39 cellular contexts compared by ENCODE assay signal in genomic region chr14:97248973-97249372, GRCh38.
"Had no signal": no experiment of that assay in that cellular context is flagged by ENCODE, and none has a peak within 500 bp of the region (broad histone marks: within the 10 kb centered on the region; RNA-seq: fewer than 3 reads in every experiment).

No MANE protein-coding gene starts in this region.

- DNase-seq: activated effector memory CD4-positive, alpha-beta T cell treated with anti-CD3 and anti-CD28 coated beads, Interleukin-2, amount 50 U/mL, for 16 hours; activated effector memory CD4-positive, alpha-beta T cell treated with Interleukin-2 at 50 U/mL for 16 hours; activated gamma-delta T cell; activated gamma-delta T cell treated with Interleukin-2 at 50 U/mL for 16 hours; activated naive CD4-positive, alpha-beta T cell; activated naive CD4-positive, alpha-beta T cell treated with anti-CD3 and anti-CD28 coated beads for 36 hours; activated naive CD4-positive, alpha-beta T cell treated with anti-CD3 and anti-CD28 coated beads, Interleukin-2, amount 10 ng/mL, durations not matched to agents 7 days and 5 days; activated naive CD4-positive, alpha-beta T cell treated with anti-CD3 and anti-CD28 coated beads, Interleukin-2, amount 50 U/mL, for 16 hours; activated naive CD4-positive, alpha-beta T cell treated with Interleukin-2 at 50 U/mL for 16 hours; activated naive CD8-positive, alpha-beta T cell treated with anti-CD3 and anti-CD28 coated beads for 36 hours; activated naive CD8-positive, alpha-beta T cell treated with anti-CD3 and anti-CD28 coated beads, Interleukin-2, amount 10 ng/mL, durations not matched to agents 7 days and 5 days; activated naive CD8-positive, alpha-beta T cell treated with anti-CD3 and anti-CD28 coated beads, Interleukin-2, amount 50 U/mL, for 24 hours; activated T-cell treated with anti-CD3 and anti-CD28 coated beads, Interleukin-2, amount 50 U/mL, for 24 hours; activated T-cell treated with anti-CD3 and anti-CD28 coated beads, Interleukin-2, amount 50 U/mL, for 4 hours; activated T-cell treated with anti-CD3 and anti-CD28 coated beads, Interleukin-2, amount 50 U/mL, for 48 hours; activated T-cell treated with anti-CD3 and anti-CD28 coated beads, Interleukin-2, amount 50 U/mL, for 72 hours; adrenal gland; amniotic stem cell; amygdala; anterior cingulate cortex; aorta; body of pancreas; brain microvascular endothelial cell; caudate nucleus; central memory CD4-positive, alpha-beta T cell; cerebellar nuclear complex had no signal

- H3K36me3 Mint-ChIP-seq: activated naive CD4-positive, alpha-beta T cell treated with anti-CD3 and anti-CD28 coated beads, Interleukin-2, amount 10 ng/mL, durations not matched to agents 7 days and 5 days; activated naive CD4-positive, alpha-beta T cell treated with anti-CD3 and anti-CD28 coated beads, Interleukin-2, amount 50 U/mL, for 24 hours; activated naive CD4-positive, alpha-beta T cell treated with anti-CD3 and anti-CD28 coated beads, Interleukin-2, amount 50 U/mL, for 72 hours; activated naive CD8-positive, alpha-beta T cell; activated naive CD8-positive, alpha-beta T cell treated with anti-CD3 and anti-CD28 coated beads for 36 hours; activated naive CD8-positive, alpha-beta T cell treated with anti-CD3 and anti-CD28 coated beads, Interleukin-2, amount 10 ng/mL, durations not matched to agents 7 days and 5 days; brain had no signal

- H3K27me3 Mint-ChIP-seq: activated naive CD4-positive, alpha-beta T cell treated with anti-CD3 and anti-CD28 coated beads, Interleukin-2, amount 50 U/mL, for 24 hours; activated naive CD8-positive, alpha-beta T cell treated with anti-CD3 and anti-CD28 coated beads for 36 hours; activated naive CD8-positive, alpha-beta T cell treated with anti-CD3 and anti-CD28 coated beads, Interleukin-2, amount 50 U/mL, for 24 hours; activated T-cell treated with anti-CD3 and anti-CD28 coated beads, Interleukin-2, amount 50 U/mL, for 24 hours had no signal

- H3K4me3 ChIP-seq: adrenal gland, ascending aorta, body of pancreas, breast epithelium, cardiac muscle cell had no signal

- H3K4me1 Mint-ChIP-seq: brain had no signal

- H3K4me3 Mint-ChIP-seq: activated naive CD4-positive, alpha-beta T cell treated with anti-CD3 and anti-CD28 coated beads for 36 hours; activated naive CD4-positive, alpha-beta T cell treated with anti-CD3 and anti-CD28 coated beads, Interleukin-2, amount 10 ng/mL, durations not matched to agents 7 days and 5 days; activated naive CD4-positive, alpha-beta T cell treated with anti-CD3 and anti-CD28 coated beads, Interleukin-2, amount 50 U/mL, for 24 hours; activated naive CD8-positive, alpha-beta T cell; activated naive CD8-positive, alpha-beta T cell treated with anti-CD3 and anti-CD28 coated beads for 36 hours; activated naive CD8-positive, alpha-beta T cell treated with anti-CD3 and anti-CD28 coated beads, Interleukin-2, amount 10 ng/mL, durations not matched to agents 7 days and 5 days; activated naive CD8-positive, alpha-beta T cell treated with anti-CD3 and anti-CD28 coated beads, Interleukin-2, amount 50 U/mL, for 24 hours; activated T-cell treated with anti-CD3 and anti-CD28 coated beads, Interleukin-2, amount 50 U/mL, for 24 hours; activated T-cell treated with anti-CD3 and anti-CD28 coated beads, Interleukin-2, amount 50 U/mL, for 4 hours; activated T-cell treated with anti-CD3 and anti-CD28 coated beads, Interleukin-2, amount 50 U/mL, for 72 hours; activated T-helper 1 cell treated with anti-CD3 and anti-CD28 coated beads, Interleukin-12 subunit alpha, Interleukin-12 subunit beta, Interleukin-2, Interleukin-4 antibody, amounts not matched to agents 30 ng/mL and 10 ng/mL and 1 ng/mL, durations not matched to agents 14 hours and 24 hours and 36 hours; activated T-helper 17 cell treated with anti-CD3 and anti-CD28 coated beads, Interleukin-2, amount 50 U/mL, for 72 hours; brain; central memory CD8-positive, alpha-beta T cell had no signal

- H3K27ac Mint-ChIP-seq: activated naive CD4-positive, alpha-beta T cell treated with anti-CD3 and anti-CD28 coated beads for 36 hours; activated naive CD4-positive, alpha-beta T cell treated with anti-CD3 and anti-CD28 coated beads, Interleukin-2, amount 10 ng/mL, durations not matched to agents 7 days and 5 days; activated naive CD4-positive, alpha-beta T cell treated with anti-CD3 and anti-CD28 coated beads, Interleukin-2, amount 50 U/mL, for 24 hours; activated naive CD4-positive, alpha-beta T cell treated with anti-CD3 and anti-CD28 coated beads, Interleukin-2, amount 50 U/mL, for 72 hours; activated naive CD8-positive, alpha-beta T cell; activated naive CD8-positive, alpha-beta T cell treated with anti-CD3 and anti-CD28 coated beads for 36 hours; activated naive CD8-positive, alpha-beta T cell treated with anti-CD3 and anti-CD28 coated beads, Interleukin-2, amount 10 ng/mL, durations not matched to agents 7 days and 5 days; activated naive CD8-positive, alpha-beta T cell treated with anti-CD3 and anti-CD28 coated beads, Interleukin-2, amount 50 U/mL, for 24 hours; activated T-cell treated with anti-CD3 and anti-CD28 coated beads, Interleukin-2, amount 50 U/mL, for 24 hours; activated T-cell treated with anti-CD3 and anti-CD28 coated beads, Interleukin-2, amount 50 U/mL, for 72 hours; activated T-helper 1 cell treated with anti-CD3 and anti-CD28 coated beads, Interleukin-12 subunit alpha, Interleukin-12 subunit beta, Interleukin-2, Interleukin-4 antibody, amounts not matched to agents 30 ng/mL and 10 ng/mL and 1 ng/mL, durations not matched to agents 14 hours and 24 hours and 36 hours; activated T-helper 17 cell treated with anti-CD3 and anti-CD28 coated beads, Interleukin-2, amount 50 U/mL, for 72 hours; activated T-helper 2 cell treated with anti-CD3 and anti-CD28 coated beads, Interferon-gamma antibody, Interleukin-2, Interleukin-4, amounts not matched to agents 10 μg/mL and 5 μg/mL and 100 μg/mL, durations not matched to agents 14 hours and 24 hours and 36 hours had no signal

- H3K36me3 ChIP-seq: adrenal gland, ascending aorta, brain microvascular endothelial cell, breast epithelium, cardiac muscle cell had no signal

- H3K9me3 ChIP-seq: adrenal gland, body of pancreas, breast epithelium had no signal

- H3K4me1 ChIP-seq: adrenal gland, ascending aorta, body of pancreas, breast epithelium had no signal

- H3K27ac ChIP-seq: adrenal gland, ascending aorta, body of pancreas, brain microvascular endothelial cell, breast epithelium, cardiac muscle cell had no signal

- FAIRE-seq: astrocyte, bronchial epithelial cell had no signal

- H3K27me3 ChIP-seq: adrenal gland, ascending aorta, body of pancreas, brain microvascular endothelial cell, breast epithelium, cardiac muscle cell had no signal

- ATAC-seq: activated naive CD4-positive, alpha-beta T cell treated with anti-CD3 and anti-CD28 coated beads, Interleukin-2, amount 50 U/mL, for 72 hours; activated naive CD8-positive, alpha-beta T cell treated with anti-CD3 and anti-CD28 coated beads, Interleukin-2, amount 50 U/mL, for 24 hours; activated T-cell treated with anti-CD3 and anti-CD28 coated beads, Interleukin-2, amount 50 U/mL, for 4 hours; activated T-cell treated with anti-CD3 and anti-CD28 coated beads, Interleukin-2, amount 50 U/mL, for 72 hours; activated T-helper 17 cell treated with anti-CD3 and anti-CD28 coated beads, Interleukin-2, amount 50 U/mL, for 72 hours; body of pancreas had no signal
